ENCODE assay signal across 8 cellular contexts in the genomic region with DNA sequence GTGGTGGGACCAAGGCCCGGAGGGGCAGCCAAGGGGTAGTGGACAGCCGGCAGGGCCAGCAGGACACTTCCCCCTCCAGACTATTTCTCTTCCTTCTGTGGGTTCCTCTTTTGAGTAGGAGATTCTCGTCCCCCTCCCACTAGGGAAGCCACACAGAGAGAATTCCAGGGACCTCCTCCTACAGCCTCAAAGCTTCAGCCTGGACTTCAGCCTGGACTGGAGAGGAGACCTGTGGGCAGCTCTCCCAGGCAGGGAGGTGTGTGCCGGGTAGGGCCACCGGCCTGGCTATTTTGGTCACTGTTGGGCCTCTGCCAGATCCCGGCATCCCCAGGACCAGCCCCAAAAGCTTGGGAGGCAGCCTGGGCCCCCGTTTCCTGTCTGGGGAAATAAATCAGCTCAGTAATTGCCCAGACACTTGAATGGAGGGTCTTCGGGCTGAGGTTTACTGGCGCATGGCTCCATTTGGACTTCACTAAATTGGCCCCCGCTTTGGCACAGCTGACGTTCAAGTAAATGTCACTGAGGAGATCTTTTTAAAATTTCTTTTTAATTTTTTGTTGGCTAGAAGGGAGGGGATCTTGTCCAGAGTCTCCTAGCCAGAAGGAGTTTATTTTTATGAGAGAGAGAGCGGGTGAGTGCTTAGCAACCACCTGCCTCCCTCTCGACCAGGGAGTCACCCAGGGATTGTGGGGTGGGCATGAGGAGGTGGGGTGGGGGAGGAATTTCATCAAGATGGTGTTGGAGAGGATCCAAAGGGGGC. TPM values are rescaled to one million over a fixed set of nuclear protein-coding genes. Genes with fewer than 3 reads are reported as not detected.
DNase-seq lines count a peak whose midpoint lies in the region; ATAC-seq, FAIRE-seq and TF ChIP-seq lines count a peak whose summit lies in the region.

No MANE protein-coding gene starts in this region.

- no peak for FAIRE-seq in GM12891 (lab: Jason Lieb, UNC)

- H3K79me2 ChIP-seq in SK-N-SH (ENCODE audit: insufficient read depth), result peaks cover 62% of the 10 kb centered on the region

- peak overlapping the region; percentile 100 for H3K4me3 Mint-ChIP-seq in nephron progenitor cell

- no peaks in the 10 kb centered on the region for H3K9me2 ChIP-seq in SK-N-SH

- peaks cover 28% of the 10 kb centered on the region for H4K20me1 ChIP-seq in SK-N-SH (ENCODE audit: insufficient read depth)

- peaks cover 20% of the 10 kb centered on the region for H3K27me3 Mint-ChIP-seq in nephron progenitor cell (ENCODE audit: low read depth, poor library complexity)

- POLR2A ChIA-PET in AG04449 (lab: Yijun Ruan, JAX), result no interaction called here
- POLR2A ChIA-PET in SK-N-SH (lab: Yijun Ruan, JAX), result interaction anchor here (1.5 kb wide), 1 partner anchor 49 kb away, joined by 5 read pairs; no protein-coding TSS in a partner anchor

- peak overlapping the region; percentile 96 for H3K4me3 ChIP-seq in AG04449 (ENCODE audit: low read depth, low read length)
- H3K4me3 ChIP-seq in SK-N-SH (ENCODE audit: low read depth in 2 of 2, low read length in 1 of 2), result peak overlapping the region; percentile 48 to 86
- peak overlapping the region; percentile 44 to 72 for H3K4me3 ChIP-seq in esophagus (ENCODE audit: low read depth in 1 of 2, low read length in 2 of 2)

- H2AFZ ChIP-seq in SK-N-SH (ENCODE audit: low read depth), result no peak overlapping the region

- peaks cover 74% of the 10 kb centered on the region for H3K4me1 Mint-ChIP-seq in nephron progenitor cell

- H3K36me3 ChIP-seq in SK-N-SH (replicated peaks in 1 of 2; ENCODE audit: control insufficient read depth in 1 of 2, insufficient read depth in 2 of 2, low read length in 1 of 2) (peaks cover 0 to 3% of the 10 kb centered on the region in 2 experiments), esophagus (ENCODE audit: control insufficient read depth in 2 of 2, insufficient read depth in 2 of 2, low read length in 1 of 2) (no peaks in the 10 kb centered on the region)

- H3K9ac ChIP-seq in SK-N-SH, result peak overlapping the region; percentile 90

- H3K27ac ChIP-seq in SK-N-SH (ENCODE audit: low read depth in 2 of 2, low read length in 1 of 2) (no peak overlapping the region; a peak in 1 of 4 replicates), esophagus (ENCODE audit: low read depth in 2 of 2, low read length in 1 of 2) (no peak overlapping the region)

- TF ChIP-seq RAD21 in SK-N-SH (IDR thresholded peaks at IDR 0.05; ENCODE audit: low read length), result no peak

- H3K9me3 ChIP-seq in SK-N-SH (no peaks in the 10 kb centered on the region), esophagus (ENCODE audit: control insufficient read depth in 2 of 2, insufficient read depth in 1 of 2, low read depth in 1 of 2, low read length in 1 of 2) (no peaks in the 10 kb centered on the region)

- DNase-seq in AG04449 (ENCODE audit: low read depth, low spot score), result no peak
- no peak for DNase-seq in GM12891 (ENCODE audit: insufficient read length, low spot score)
- DNase-seq in SK-N-SH, result peak; percentile 57
- DNase-seq in nephron progenitor cell, result peak; percentile 43
- no peak for DNase-seq in NCI-H345 treated with DMSO at 0.1 percent for 48 hours (lab: John Stamatoyannopoulos, UW; ENCODE audit: unreplicated experiment)
- DNase-seq in T1000 (lab: John Stamatoyannopoulos, UW), result no peak

- H3K36me3 Mint-ChIP-seq in nephron progenitor cell (ENCODE audit: low read depth), result peaks cover 13% of the 10 kb centered on the region

- TF ChIP-seq CTCF in AG04449 (IDR thresholded peaks at IDR 0.05; ENCODE audit: insufficient read depth, low read length, missing control alignments), result no peak
- no peak for TF ChIP-seq CTCF in SK-N-SH (IDR thresholded peaks at IDR 0.05)
- TF ChIP-seq CTCF in nephron progenitor cell (IDR thresholded peaks at IDR 0.05), result no peak

- no peak for TF ChIP-seq EP300 in SK-N-SH (IDR thresholded peaks at IDR 0.05; ENCODE audit: borderline replicate concordance in 1 of 2, low read depth in 1 of 2, low read length in 1 of 2)

- H3K27me3 ChIP-seq in SK-N-SH (ENCODE audit: insufficient read depth) (no peaks in the 10 kb centered on the region), esophagus (ENCODE audit: control insufficient read depth in 1 of 2, insufficient read depth in 2 of 2, low read length in 2 of 2) (no peaks in the 10 kb centered on the region)

- H3F3A ChIP-seq in SK-N-SH (replicated peaks; ENCODE audit: insufficient read depth), result peaks cover 7% of the 10 kb centered on the region

- TF ChIP-seq POLR2A in GM12891 (IDR thresholded peaks at IDR 0.05; ENCODE audit: low read depth, low read length), result no peak

- peak overlapping the region; percentile 88 for H3K4me2 ChIP-seq in SK-N-SH

- no peak for ATAC-seq in GM21423 (IDR thresholded peaks at IDR 0.05; ENCODE audit: unreplicated experiment)

- CTCF ChIA-PET in AG04449 (lab: Yijun Ruan, JAX), result interaction anchor here (0.6 to 5.7 kb wide), 7 partner anchors 10 to 199 kb away, joined by 3 to 37 read pairs (median 5); no protein-coding TSS in a partner anchor
- CTCF ChIA-PET in SK-N-SH (lab: Yijun Ruan, JAX), result interaction anchor here (1.0 to 3.3 kb wide), 8 partner anchors 12 to 143 kb away, joined by 3 to 13 read pairs (median 5); no protein-coding TSS in a partner anchor

- H3K4me1 ChIP-seq in SK-N-SH (ENCODE audit: control insufficient read depth in 1 of 2, insufficient read depth in 2 of 2, low read depth in 1 of 2, low read length in 1 of 2) (peaks cover 13 to 24% of the 10 kb centered on the region in 2 experiments; a peak in 3 of 4 replicates), esophagus (ENCODE audit: control insufficient read depth in 2 of 2, insufficient read depth in 2 of 2, low read length in 1 of 2) (peaks cover 0 to 13% of the 10 kb centered on the region in 2 donors)

- peak overlapping the region; percentile 55 for H3K27ac Mint-ChIP-seq in nephron progenitor cell

- WGBS in SK-N-SH (ENCODE audit: low lambda C conversion rate), result 22% methylated on average over 9 of the region's 13 CpGs
- WGBS in esophagus, 2 donors, result 10 to 20% methylated on average over 13 of the region's 13 CpGs

- no peaks in the 10 kb centered on the region for H3K9me3 Mint-ChIP-seq in nephron progenitor cell

TF ChIP-seq in GM12891, 5 proteins besides CTCF, POLR2A, EP300 and RAD21:
- TF ChIP-seq SPI1 (IDR thresholded peaks at IDR 0.05; ENCODE audit: low read depth, low read length), result peak; percentile 43; the same call in 1 of the 2 replicates
- no peak for TF ChIP-seq POLR2AphosphoS5 (IDR thresholded peaks at IDR 0.05; ENCODE audit: low read depth, low read length)

TF ChIP-seq in SK-N-SH, 30 proteins besides CTCF, POLR2A, EP300 and RAD21:
- TF ChIP-seq NFIC (IDR thresholded peaks at IDR 0.05; ENCODE audit: borderline replicate concordance) (peak; percentile 54; the same call in 1 of the 2 replicates), TAF1 (IDR thresholded peaks at IDR 0.05; ENCODE audit: borderline replicate concordance, low read depth, low read length) (no peak)
- TF ChIP-seq, protein P1, sequence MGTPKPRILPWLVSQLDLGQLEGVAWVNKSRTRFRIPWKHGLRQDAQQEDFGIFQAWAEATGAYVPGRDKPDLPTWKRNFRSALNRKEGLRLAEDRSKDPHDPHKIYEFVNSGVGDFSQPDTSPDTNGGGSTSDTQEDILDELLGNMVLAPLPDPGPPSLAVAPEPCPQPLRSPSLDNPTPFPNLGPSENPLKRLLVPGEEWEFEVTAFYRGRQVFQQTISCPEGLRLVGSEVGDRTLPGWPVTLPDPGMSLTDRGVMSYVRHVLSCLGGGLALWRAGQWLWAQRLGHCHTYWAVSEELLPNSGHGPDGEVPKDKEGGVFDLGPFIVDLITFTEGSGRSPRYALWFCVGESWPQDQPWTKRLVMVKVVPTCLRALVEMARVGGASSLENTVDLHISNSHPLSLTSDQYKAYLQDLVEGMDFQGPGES (IDR thresholded peaks at IDR 0.05; ENCODE audit: low read depth, low read length), result no peak

RNA-seq across cellular contexts. Expression of a gene that starts 1.4 kb away (rescaled TPM):
- 10.0 TPM for polyA plus RNA-seq in GM12891 (2012; ENCODE audit: low read depth, missing spikeins)
- polyA plus RNA-seq in SK-N-SH (2012; rRNA removed) (19.1 and 22.0 TPM in 2 replicates), esophagus (1 to 10 TPM; 2.5 to 3.8 TPM)
- 13.1 and 16.4 TPM in 2 replicates for polyA plus RNA-seq in SK-N-SH (2012; cell fraction: cytosol; rRNA removed)
- 30.9 and 43.9 TPM in 2 replicates for polyA plus RNA-seq in SK-N-SH (2012; cell fraction: nucleus; rRNA removed)

Comparison
In these comparisons a context has a peak if more than half of its experiments do, and no peak if none do; other contexts are left out.
1. DNase-seq: peak in SK-N-SH (single experiment) and nephron progenitor cell (single experiment); none in AG04449 (single experiment), GM12891 (single experiment), NCI-H345 treated with DMSO at 0.1 percent for 48 hours (single experiment) and T1000 (single experiment).
2. Peak in every context shown above with its lines, with median percentiles within 50 percentile points of each other: H3K4me3 ChIP-seq.